ENCODE assay signal across 1 cellular context in the genomic region with DNA sequence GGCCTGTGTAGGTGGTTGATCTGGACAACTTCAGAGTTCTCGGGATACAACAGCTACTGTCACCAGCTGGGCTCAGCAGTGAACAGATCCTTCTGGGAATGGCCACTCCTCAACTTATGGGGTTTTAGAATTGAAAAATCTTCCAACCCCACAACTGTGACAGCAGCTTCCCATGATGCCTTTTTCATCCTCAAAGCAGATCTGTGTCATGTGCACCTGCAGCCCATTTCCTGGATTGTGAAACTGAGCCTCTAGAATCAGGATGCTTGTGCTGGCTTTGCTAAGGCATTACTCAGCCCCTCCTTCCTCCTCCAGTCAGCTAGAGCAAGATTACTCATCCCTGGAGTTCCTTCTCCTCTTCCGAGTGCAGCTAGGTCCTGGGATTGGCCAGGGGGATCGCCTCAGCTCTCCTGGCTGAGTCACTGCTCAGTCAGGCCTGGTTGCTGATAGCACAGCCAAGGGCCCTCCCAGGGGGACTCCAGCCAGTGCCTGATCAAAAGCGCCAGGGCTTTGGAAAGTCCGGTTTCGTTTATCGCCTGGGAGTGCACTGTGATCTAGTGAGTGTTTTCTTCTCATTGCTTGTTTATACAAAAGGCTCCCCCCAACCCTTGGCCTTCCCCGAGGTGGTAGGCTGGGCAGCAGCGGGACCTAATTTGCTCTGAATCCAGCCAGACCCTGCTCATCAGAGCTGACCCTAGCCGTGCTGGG.
TF ChIP-seq lines count a peak whose summit lies in the region.

No MANE protein-coding gene starts in this region.

TF ChIP-seq in HepG2, 621 proteins besides CTCF, POLR2A, EP300 and RAD21 (continued from another document and continues in another):
- TF ChIP-seq, protein P1, sequence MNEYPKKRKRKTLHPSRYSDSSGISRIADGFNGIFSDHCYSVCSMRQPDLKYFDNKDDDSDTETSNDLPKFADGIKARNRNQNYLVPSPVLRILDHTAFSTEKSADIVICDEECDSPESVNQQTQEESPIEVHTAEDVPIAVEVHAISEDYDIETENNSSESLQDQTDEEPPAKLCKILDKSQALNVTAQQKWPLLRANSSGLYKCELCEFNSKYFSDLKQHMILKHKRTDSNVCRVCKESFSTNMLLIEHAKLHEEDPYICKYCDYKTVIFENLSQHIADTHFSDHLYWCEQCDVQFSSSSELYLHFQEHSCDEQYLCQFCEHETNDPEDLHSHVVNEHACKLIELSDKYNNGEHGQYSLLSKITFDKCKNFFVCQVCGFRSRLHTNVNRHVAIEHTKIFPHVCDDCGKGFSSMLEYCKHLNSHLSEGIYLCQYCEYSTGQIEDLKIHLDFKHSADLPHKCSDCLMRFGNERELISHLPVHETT (CRISPR knock-in tag; conservative IDR thresholded peaks at IDR 0.05) = 0 out of 2 replicates have a peak, but pooled peaks have one; percentile 46
- TF ChIP-seq, protein P2, sequence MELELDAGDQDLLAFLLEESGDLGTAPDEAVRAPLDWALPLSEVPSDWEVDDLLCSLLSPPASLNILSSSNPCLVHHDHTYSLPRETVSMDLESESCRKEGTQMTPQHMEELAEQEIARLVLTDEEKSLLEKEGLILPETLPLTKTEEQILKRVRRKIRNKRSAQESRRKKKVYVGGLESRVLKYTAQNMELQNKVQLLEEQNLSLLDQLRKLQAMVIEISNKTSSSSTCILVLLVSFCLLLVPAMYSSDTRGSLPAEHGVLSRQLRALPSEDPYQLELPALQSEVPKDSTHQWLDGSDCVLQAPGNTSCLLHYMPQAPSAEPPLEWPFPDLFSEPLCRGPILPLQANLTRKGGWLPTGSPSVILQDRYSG (CRISPR knock-in tag; IDR thresholded peaks at IDR 0.05) = no peak
- TF ChIP-seq TARDBP (CRISPR knock-in tag; IDR thresholded peaks at IDR 0.05) = peak; percentile 83
- peak; percentile 68; the same call in 1 of the 2 replicates for TF ChIP-seq PPARG (CRISPR knock-in tag; conservative IDR thresholded peaks at IDR 0.05)
- TF ChIP-seq ZNF441 (CRISPR knock-in tag; IDR thresholded peaks at IDR 0.05; ENCODE audit: borderline replicate concordance) = peak; percentile 65; the same call in 1 of the 2 replicates
- TF ChIP-seq, protein P3, sequence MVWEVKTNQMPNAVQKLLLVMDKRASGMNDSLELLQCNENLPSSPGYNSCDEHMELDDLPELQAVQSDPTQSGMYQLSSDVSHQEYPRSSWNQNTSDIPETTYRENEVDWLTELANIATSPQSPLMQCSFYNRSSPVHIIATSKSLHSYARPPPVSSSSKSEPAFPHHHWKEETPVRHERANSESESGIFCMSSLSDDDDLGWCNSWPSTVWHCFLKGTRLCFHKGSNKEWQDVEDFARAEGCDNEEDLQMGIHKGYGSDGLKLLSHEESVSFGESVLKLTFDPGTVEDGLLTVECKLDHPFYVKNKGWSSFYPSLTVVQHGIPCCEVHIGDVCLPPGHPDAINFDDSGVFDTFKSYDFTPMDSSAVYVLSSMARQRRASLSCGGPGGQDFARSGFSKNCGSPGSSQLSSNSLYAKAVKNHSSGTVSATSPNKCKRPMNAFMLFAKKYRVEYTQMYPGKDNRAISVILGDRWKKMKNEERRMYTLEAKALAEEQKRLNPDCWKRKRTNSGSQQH (CRISPR knock-in tag; IDR thresholded peaks at IDR 0.05; ENCODE audit: low read depth) = peak; percentile 84
- no peak for TF ChIP-seq ZFP36L2 (CRISPR knock-in tag; IDR thresholded peaks at IDR 0.05)
- no peak; the same call in 1 of the 2 replicates for TF ChIP-seq ZNF563 (CRISPR knock-in tag; IDR thresholded peaks at IDR 0.05)
- no peak for TF ChIP-seq ZNF282 (IDR thresholded peaks at IDR 0.05; ENCODE audit: partially characterized antibody)
- TF ChIP-seq ZEB1 (IDR thresholded peaks at IDR 0.05; ENCODE audit: insufficient replicate concordance, low read depth) = peak; percentile 88
- no peak for TF ChIP-seq ZNF790 (CRISPR knock-in tag; IDR thresholded peaks at IDR 0.05; ENCODE audit: borderline replicate concordance)
- peak; percentile 79; the same call in 1 of the 2 replicates for TF ChIP-seq CBX5 (CRISPR knock-in tag; IDR thresholded peaks at IDR 0.05; ENCODE audit: borderline replicate concordance)
- TF ChIP-seq, protein P4, sequence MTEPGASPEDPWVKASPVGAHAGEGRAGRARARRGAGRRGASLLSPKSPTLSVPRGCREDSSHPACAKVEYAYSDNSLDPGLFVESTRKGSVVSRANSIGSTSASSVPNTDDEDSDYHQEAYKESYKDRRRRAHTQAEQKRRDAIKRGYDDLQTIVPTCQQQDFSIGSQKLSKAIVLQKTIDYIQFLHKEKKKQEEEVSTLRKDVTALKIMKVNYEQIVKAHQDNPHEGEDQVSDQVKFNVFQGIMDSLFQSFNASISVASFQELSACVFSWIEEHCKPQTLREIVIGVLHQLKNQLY (CRISPR knock-in tag; IDR thresholded peaks at IDR 0.05) = peak; percentile 41; the same call in 1 of the 2 replicates
- TF ChIP-seq HNF4A (CRISPR knock-in tag; IDR thresholded peaks at IDR 0.05) = no peak; the same call in 1 of the 2 replicates
- TF ChIP-seq, protein P5, sequence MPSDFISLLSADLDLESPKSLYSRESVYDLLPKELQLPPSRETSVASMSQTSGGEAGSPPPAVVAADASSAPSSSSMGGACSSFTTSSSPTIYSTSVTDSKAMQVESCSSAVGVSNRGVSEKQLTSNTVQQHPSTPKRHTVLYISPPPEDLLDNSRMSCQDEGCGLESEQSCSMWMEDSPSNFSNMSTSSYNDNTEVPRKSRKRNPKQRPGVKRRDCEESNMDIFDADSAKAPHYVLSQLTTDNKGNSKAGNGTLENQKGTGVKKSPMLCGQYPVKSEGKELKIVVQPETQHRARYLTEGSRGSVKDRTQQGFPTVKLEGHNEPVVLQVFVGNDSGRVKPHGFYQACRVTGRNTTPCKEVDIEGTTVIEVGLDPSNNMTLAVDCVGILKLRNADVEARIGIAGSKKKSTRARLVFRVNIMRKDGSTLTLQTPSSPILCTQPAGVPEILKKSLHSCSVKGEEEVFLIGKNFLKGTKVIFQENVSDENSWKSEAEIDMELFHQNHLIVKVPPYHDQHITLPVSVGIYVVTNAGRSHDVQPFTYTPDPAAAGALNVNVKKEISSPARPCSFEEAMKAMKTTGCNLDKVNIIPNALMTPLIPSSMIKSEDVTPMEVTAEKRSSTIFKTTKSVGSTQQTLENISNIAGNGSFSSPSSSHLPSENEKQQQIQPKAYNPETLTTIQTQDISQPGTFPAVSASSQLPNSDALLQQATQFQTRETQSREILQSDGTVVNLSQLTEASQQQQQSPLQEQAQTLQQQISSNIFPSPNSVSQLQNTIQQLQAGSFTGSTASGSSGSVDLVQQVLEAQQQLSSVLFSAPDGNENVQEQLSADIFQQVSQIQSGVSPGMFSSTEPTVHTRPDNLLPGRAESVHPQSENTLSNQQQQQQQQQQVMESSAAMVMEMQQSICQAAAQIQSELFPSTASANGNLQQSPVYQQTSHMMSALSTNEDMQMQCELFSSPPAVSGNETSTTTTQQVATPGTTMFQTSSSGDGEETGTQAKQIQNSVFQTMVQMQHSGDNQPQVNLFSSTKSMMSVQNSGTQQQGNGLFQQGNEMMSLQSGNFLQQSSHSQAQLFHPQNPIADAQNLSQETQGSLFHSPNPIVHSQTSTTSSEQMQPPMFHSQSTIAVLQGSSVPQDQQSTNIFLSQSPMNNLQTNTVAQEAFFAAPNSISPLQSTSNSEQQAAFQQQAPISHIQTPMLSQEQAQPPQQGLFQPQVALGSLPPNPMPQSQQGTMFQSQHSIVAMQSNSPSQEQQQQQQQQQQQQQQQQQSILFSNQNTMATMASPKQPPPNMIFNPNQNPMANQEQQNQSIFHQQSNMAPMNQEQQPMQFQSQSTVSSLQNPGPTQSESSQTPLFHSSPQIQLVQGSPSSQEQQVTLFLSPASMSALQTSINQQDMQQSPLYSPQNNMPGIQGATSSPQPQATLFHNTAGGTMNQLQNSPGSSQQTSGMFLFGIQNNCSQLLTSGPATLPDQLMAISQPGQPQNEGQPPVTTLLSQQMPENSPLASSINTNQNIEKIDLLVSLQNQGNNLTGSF (CRISPR knock-in tag; IDR thresholded peaks at IDR 0.05) = no peak
- TF ChIP-seq, protein P6, sequence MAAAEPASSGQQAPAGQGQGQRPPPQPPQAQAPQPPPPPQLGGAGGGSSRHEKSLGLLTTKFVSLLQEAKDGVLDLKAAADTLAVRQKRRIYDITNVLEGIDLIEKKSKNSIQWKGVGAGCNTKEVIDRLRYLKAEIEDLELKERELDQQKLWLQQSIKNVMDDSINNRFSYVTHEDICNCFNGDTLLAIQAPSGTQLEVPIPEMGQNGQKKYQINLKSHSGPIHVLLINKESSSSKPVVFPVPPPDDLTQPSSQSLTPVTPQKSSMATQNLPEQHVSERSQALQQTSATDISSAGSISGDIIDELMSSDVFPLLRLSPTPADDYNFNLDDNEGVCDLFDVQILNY (CRISPR knock-in tag; conservative IDR thresholded peaks at IDR 0.05) = no peak
- TF ChIP-seq, protein P7, sequence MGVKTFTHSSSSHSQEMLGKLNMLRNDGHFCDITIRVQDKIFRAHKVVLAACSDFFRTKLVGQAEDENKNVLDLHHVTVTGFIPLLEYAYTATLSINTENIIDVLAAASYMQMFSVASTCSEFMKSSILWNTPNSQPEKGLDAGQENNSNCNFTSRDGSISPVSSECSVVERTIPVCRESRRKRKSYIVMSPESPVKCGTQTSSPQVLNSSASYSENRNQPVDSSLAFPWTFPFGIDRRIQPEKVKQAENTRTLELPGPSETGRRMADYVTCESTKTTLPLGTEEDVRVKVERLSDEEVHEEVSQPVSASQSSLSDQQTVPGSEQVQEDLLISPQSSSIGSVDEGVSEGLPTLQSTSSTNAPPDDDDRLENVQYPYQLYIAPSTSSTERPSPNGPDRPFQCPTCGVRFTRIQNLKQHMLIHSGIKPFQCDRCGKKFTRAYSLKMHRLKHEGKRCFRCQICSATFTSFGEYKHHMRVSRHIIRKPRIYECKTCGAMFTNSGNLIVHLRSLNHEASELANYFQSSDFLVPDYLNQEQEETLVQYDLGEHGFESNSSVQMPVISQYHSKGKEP (CRISPR knock-in tag; IDR thresholded peaks at IDR 0.05) = no peak
- peak; percentile 52; the same call in 1 of the 2 replicates for TF ChIP-seq ZNF350 (CRISPR knock-in tag; IDR thresholded peaks at IDR 0.05; ENCODE audit: borderline replicate concordance, low read depth)
- TF ChIP-seq IKZF4 (CRISPR knock-in tag; IDR thresholded peaks at IDR 0.05; ENCODE audit: borderline replicate concordance, low read depth, not compliant biosample characterization) = no peak
- peak; percentile 93 for TF ChIP-seq CBX1 (IDR thresholded peaks at IDR 0.05; ENCODE audit: low read depth)
- TF ChIP-seq, protein P8, sequence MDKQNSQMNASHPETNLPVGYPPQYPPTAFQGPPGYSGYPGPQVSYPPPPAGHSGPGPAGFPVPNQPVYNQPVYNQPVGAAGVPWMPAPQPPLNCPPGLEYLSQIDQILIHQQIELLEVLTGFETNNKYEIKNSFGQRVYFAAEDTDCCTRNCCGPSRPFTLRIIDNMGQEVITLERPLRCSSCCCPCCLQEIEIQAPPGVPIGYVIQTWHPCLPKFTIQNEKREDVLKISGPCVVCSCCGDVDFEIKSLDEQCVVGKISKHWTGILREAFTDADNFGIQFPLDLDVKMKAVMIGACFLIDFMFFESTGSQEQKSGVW (CRISPR knock-in tag; IDR thresholded peaks at IDR 0.05; ENCODE audit: borderline replicate concordance) = no peak
- TF ChIP-seq, protein P9, sequence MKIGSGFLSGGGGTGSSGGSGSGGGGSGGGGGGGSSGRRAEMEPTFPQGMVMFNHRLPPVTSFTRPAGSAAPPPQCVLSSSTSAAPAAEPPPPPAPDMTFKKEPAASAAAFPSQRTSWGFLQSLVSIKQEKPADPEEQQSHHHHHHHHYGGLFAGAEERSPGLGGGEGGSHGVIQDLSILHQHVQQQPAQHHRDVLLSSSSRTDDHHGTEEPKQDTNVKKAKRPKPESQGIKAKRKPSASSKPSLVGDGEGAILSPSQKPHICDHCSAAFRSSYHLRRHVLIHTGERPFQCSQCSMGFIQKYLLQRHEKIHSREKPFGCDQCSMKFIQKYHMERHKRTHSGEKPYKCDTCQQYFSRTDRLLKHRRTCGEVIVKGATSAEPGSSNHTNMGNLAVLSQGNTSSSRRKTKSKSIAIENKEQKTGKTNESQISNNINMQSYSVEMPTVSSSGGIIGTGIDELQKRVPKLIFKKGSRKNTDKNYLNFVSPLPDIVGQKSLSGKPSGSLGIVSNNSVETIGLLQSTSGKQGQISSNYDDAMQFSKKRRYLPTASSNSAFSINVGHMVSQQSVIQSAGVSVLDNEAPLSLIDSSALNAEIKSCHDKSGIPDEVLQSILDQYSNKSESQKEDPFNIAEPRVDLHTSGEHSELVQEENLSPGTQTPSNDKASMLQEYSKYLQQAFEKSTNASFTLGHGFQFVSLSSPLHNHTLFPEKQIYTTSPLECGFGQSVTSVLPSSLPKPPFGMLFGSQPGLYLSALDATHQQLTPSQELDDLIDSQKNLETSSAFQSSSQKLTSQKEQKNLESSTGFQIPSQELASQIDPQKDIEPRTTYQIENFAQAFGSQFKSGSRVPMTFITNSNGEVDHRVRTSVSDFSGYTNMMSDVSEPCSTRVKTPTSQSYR (CRISPR knock-in tag; IDR thresholded peaks at IDR 0.05; ENCODE audit: borderline replicate concordance) = no peak
- TF ChIP-seq, protein P10, sequence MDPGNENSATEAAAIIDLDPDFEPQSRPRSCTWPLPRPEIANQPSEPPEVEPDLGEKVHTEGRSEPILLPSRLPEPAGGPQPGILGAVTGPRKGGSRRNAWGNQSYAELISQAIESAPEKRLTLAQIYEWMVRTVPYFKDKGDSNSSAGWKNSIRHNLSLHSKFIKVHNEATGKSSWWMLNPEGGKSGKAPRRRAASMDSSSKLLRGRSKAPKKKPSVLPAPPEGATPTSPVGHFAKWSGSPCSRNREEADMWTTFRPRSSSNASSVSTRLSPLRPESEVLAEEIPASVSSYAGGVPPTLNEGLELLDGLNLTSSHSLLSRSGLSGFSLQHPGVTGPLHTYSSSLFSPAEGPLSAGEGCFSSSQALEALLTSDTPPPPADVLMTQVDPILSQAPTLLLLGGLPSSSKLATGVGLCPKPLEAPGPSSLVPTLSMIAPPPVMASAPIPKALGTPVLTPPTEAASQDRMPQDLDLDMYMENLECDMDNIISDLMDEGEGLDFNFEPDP (CRISPR knock-in tag; conservative IDR thresholded peaks at IDR 0.05) = no peak
- TF ChIP-seq, protein P11, sequence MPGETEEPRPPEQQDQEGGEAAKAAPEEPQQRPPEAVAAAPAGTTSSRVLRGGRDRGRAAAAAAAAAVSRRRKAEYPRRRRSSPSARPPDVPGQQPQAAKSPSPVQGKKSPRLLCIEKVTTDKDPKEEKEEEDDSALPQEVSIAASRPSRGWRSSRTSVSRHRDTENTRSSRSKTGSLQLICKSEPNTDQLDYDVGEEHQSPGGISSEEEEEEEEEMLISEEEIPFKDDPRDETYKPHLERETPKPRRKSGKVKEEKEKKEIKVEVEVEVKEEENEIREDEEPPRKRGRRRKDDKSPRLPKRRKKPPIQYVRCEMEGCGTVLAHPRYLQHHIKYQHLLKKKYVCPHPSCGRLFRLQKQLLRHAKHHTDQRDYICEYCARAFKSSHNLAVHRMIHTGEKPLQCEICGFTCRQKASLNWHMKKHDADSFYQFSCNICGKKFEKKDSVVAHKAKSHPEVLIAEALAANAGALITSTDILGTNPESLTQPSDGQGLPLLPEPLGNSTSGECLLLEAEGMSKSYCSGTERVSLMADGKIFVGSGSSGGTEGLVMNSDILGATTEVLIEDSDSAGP (CRISPR knock-in tag; IDR thresholded peaks at IDR 0.05; ENCODE audit: borderline replicate concordance) = 0 out of 2 replicates have a peak, but pooled peaks have one; percentile 27
- peak; percentile 92; the same call in 1 of the 2 replicates for TF ChIP-seq HDAC2 (CRISPR knock-in tag; IDR thresholded peaks at IDR 0.05)
- TF ChIP-seq, protein P12, sequence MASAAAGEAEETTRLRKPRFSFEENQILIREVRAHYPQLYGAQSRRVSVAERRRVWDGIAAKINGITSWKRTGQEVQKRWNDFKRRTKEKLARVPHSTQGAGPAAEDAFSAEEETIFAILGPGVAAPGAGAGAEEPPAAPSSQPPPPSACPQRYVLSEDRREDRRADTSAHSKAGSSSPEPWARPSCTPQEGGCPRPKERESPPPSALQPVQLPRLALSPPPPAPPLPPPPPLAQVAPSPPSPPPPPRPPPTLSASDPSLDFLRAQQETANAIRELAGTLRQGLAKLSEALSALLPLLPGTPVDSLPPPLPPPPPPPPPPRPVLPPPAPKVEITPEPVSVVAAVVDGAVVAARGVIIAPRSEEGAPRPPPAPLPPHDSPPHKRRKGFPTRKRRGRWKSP (CRISPR knock-in tag; IDR thresholded peaks at IDR 0.05) = peak; percentile 89
- no peak for TF ChIP-seq HOXD1 (CRISPR knock-in tag; IDR thresholded peaks at IDR 0.05)
- TF ChIP-seq MATR3 (CRISPR knock-in tag; IDR thresholded peaks at IDR 0.05) = no peak
